Comparison of ENCODE assay signal across 4 cellular contexts in genomic region chr1:145063285-145063684, GRCh38. TPM values are rescaled to one million over a fixed set of nuclear protein-coding genes. Genes with fewer than 3 reads are reported as not detected.
"Had no signal": no experiment of that assay in that cellular context is flagged by ENCODE, and none has a peak within 500 bp of the region (broad histone marks: within the 10 kb centered on the region; RNA-seq: fewer than 3 reads in every experiment).

No MANE protein-coding gene starts in this region.

RNA-seq across cellular contexts. Expression of gene FAM72D, which starts 32.5 kb away (rescaled TPM):
- total RNA-seq: ascending aorta, body of pancreas, bronchial epithelial cell, cardiac septum had no signal
